17 cellular contexts compared by ENCODE assay signal in genomic region chr5:127297348-127298035, GRCh38. TPM values are rescaled to one million over a fixed set of nuclear protein-coding genes. Genes with fewer than 3 reads are reported as not detected.
DNase-seq lines count a peak whose midpoint lies in the region; ATAC-seq and TF ChIP-seq lines count a peak whose summit lies in the region.
"Had no signal": no experiment of that assay in that cellular context is flagged by ENCODE, and none has a peak within 500 bp of the region (broad histone marks: within the 10 kb centered on the region; RNA-seq: fewer than 3 reads in every experiment).

No MANE protein-coding gene starts in this region.

- WGBS in mesendoderm (ENCODE audit: extremely low coverage, insufficient coverage, low lambda C conversion rate), result no CpG with 5 or more reads among the region's 4 CpGs
- WGBS in gastroesophageal sphincter (ENCODE audit: low coverage in 1 of 2), 2 donors, result 63 to 74% methylated on average over 4 of the region's 4 CpGs

- TF ChIP-seq CTCF in choroid plexus epithelial cell (conservative IDR thresholded peaks at IDR 0.05; ENCODE audit: low read depth, low read length) (peak; percentile 9), gastroesophageal sphincter (IDR thresholded peaks at IDR 0.05) (no peak)

- TF ChIP-seq EP300 in gastroesophageal sphincter (IDR thresholded peaks at IDR 0.05), result no peak

- H3K4me1 ChIP-seq in mesendoderm (ENCODE audit: control insufficient read depth, low read depth, low read length), result peaks cover 2% of the 10 kb centered on the region
- H3K4me1 ChIP-seq in gastroesophageal sphincter, result no peaks in the 10 kb centered on the region

- no peak overlapping the region for H3K4me3 Mint-ChIP-seq in stimulated activated naive CD8-positive, alpha-beta T cell treated with anti-CD3 and anti-CD28 coated beads, Interleukin-15, amount 100 ng/mL, for 72 hours

- no peaks in the 10 kb centered on the region for H3K79me2 ChIP-seq in mesendoderm (ENCODE audit: control insufficient read depth, insufficient read depth, low read length)

- H3K4ac ChIP-seq in mesendoderm (ENCODE audit: low read depth, low read length), result no peak overlapping the region

- no peak for ATAC-seq in stimulated activated naive CD8-positive, alpha-beta T cell treated with anti-CD3 and anti-CD28 coated beads, Interleukin-15, amount 100 ng/mL, for 72 hours
- ATAC-seq in gastroesophageal sphincter, result no peak
- ATAC-seq: K562 had no signal

- H3K27ac ChIP-seq in mesendoderm (ENCODE audit: low read depth, low read length), result no peak overlapping the region
- H3K27ac ChIP-seq in gastroesophageal sphincter, result no peak overlapping the region
- H3K27ac ChIP-seq: 22Rv1 had no signal

- H3K9me3 ChIP-seq in gastroesophageal sphincter, result no peaks in the 10 kb centered on the region

- H2BK15ac ChIP-seq in mesendoderm (replicated peaks; ENCODE audit: low read depth), result no peak overlapping the region

- H3K4me3 ChIP-seq in choroid plexus epithelial cell (ENCODE audit: low read depth, low read length) (no peak overlapping the region), mesendoderm (ENCODE audit: low read length) (no peak overlapping the region), gastroesophageal sphincter (no peak overlapping the region)
- H3K4me3 ChIP-seq: K562 had no signal

- no peak overlapping the region for H4K8ac ChIP-seq in mesendoderm (ENCODE audit: low read depth, low read length)

- DNase-seq in DMS 273 (lab: John Stamatoyannopoulos, UW; ENCODE audit: unreplicated experiment), result peak; percentile 11
- DNase-seq in DMS 273 treated with DMSO at 0.1 percent for 48 hours (lab: John Stamatoyannopoulos, UW), result no peak
- no peak for DNase-seq in choroid plexus epithelial cell (ENCODE audit: low read depth)
- DNase-seq in mesendoderm, result peak; percentile 32
- no peak for DNase-seq in stimulated activated naive CD8-positive, alpha-beta T cell treated with anti-CD3 and anti-CD28 coated beads, Interleukin-15, amount 100 ng/mL, for 72 hours
- no peak for DNase-seq in erythroblast (lab: John Stamatoyannopoulos, UW)
- no peak for DNase-seq in NCI-H2196 (lab: John Stamatoyannopoulos, UW; ENCODE audit: unreplicated experiment)
- DNase-seq: DMS153, GDM1, NCI-H1105, NCI-H2081, NCI-H748 treated with DMSO at 0.1 percent for 48 hours, SHP77 had no signal

- no peak overlapping the region for H3K4me2 ChIP-seq in mesendoderm (ENCODE audit: low read length)

- H3K27me3 Mint-ChIP-seq in stimulated activated naive CD8-positive, alpha-beta T cell treated with anti-CD3 and anti-CD28 coated beads, Interleukin-15, amount 100 ng/mL, for 72 hours, result peaks cover 40% of the 10 kb centered on the region

- H3K36me3 ChIP-seq in mesendoderm (ENCODE audit: control insufficient read depth, insufficient read depth, low read length) (no peaks in the 10 kb centered on the region), gastroesophageal sphincter (no peaks in the 10 kb centered on the region)

- no peak overlapping the region for H2BK5ac ChIP-seq in mesendoderm (ENCODE audit: low read length)

- H3K27me3 ChIP-seq in mesendoderm (ENCODE audit: insufficient read depth, low read length, poor library complexity) (no peaks in the 10 kb centered on the region), gastroesophageal sphincter (peaks cover 8% of the 10 kb centered on the region)

- TF ChIP-seq POLR2A in erythroblast (IDR thresholded peaks at IDR 0.05; ENCODE audit: low read length) (no peak), gastroesophageal sphincter (IDR thresholded peaks at IDR 0.05) (no peak)

- no peaks in the 10 kb centered on the region for H3K79me1 ChIP-seq in mesendoderm (ENCODE audit: low read length)

- no peak overlapping the region for H2AK5ac ChIP-seq in mesendoderm (ENCODE audit: low read length)

- no peak overlapping the region for H3K9ac ChIP-seq in mesendoderm (ENCODE audit: low read length)

- no peak overlapping the region for H3K23ac ChIP-seq in mesendoderm (ENCODE audit: low read length)

- no peak overlapping the region for H3K27ac Mint-ChIP-seq in stimulated activated naive CD8-positive, alpha-beta T cell treated with anti-CD3 and anti-CD28 coated beads, Interleukin-15, amount 100 ng/mL, for 72 hours

- H3K9me3 Mint-ChIP-seq in stimulated activated naive CD8-positive, alpha-beta T cell treated with anti-CD3 and anti-CD28 coated beads, Interleukin-15, amount 100 ng/mL, for 72 hours, result no peaks in the 10 kb centered on the region

- no peak overlapping the region for H4K5ac ChIP-seq in mesendoderm (ENCODE audit: low read length)

- H3K18ac ChIP-seq in mesendoderm (ENCODE audit: low read length), result no peak overlapping the region

- no peak overlapping the region for H3K56ac ChIP-seq in mesendoderm (ENCODE audit: low read length)

- no peaks in the 10 kb centered on the region for H3K4me1 Mint-ChIP-seq in stimulated activated naive CD8-positive, alpha-beta T cell treated with anti-CD3 and anti-CD28 coated beads, Interleukin-15, amount 100 ng/mL, for 72 hours

- no peak overlapping the region for H2BK120ac ChIP-seq in mesendoderm (ENCODE audit: low read depth, low read length)

RNA-seq across cellular contexts. Expression of gene MEGF10, which starts 6.9 kb away (rescaled TPM):
- 2.2 TPM for polyA plus RNA-seq in mesendoderm (2013, experiment 1 of 2)
- 2.0 TPM for polyA plus RNA-seq in mesendoderm (2013, experiment 2 of 2)
- total RNA-seq in gastroesophageal sphincter, result 1 to 10 TPM in 2 of 4 donors, under 1 TPM in 2; 0.27 to 5.4 (median 0.97) TPM
- polyA plus RNA-seq: AG04450, K562 had no signal

Comparison
In these comparisons a context has a peak if more than half of its experiments do, and no peak if none do; other contexts are left out.
1. DNase-seq: peak in DMS 273 (single experiment) and mesendoderm (single experiment); none in DMS 273 treated with DMSO at 0.1 percent for 48 hours (single experiment), choroid plexus epithelial cell (single experiment), stimulated activated naive CD8-positive, alpha-beta T cell treated with anti-CD3 and anti-CD28 coated beads, Interleukin-15, amount 100 ng/mL, for 72 hours (0 of 2), erythroblast (0 of 2) and NCI-H2196 (single experiment).